1 cellular context compared by ENCODE assay signal in the genomic region with DNA sequence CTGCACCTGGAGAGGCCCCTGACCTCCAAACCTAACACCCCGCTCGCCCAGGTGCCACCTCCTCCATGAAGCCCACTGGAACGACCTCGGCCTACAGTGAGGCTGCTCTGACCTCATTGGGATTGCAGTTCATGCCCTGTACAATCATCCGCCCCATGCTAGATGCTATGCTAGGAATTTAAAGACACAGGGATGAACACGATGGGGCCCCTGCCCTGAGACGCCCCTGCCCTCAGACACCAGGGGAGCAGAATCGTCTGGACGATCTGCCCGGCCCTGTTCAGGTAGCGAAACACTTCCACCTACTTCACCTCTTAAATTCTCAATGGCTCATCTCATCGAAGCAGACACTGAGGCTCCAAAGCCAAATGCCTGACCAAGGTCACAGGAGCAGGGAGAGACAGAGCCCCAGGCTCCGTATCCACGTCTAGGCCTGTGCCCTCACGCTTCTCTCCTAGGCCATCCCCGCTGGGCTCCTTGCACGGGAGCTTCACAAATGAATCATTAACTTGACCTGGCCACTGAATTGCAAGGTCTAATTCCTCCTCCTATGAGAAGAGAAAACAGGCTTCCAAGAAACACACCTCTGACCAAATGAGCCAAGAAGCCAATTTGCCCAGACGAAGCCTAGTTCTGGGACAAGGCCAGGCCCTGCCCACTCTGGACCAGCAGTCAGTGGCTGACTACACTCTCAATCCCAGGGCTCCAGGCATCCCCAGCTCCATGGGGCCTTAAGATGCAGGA.
TF ChIP-seq lines count a peak whose summit lies in the region.

No MANE protein-coding gene starts in this region.

TF ChIP-seq in HepG2, 621 proteins besides CTCF, POLR2A, EP300 and RAD21 (continued from another document and continues in another):
- TF ChIP-seq, protein P1, sequence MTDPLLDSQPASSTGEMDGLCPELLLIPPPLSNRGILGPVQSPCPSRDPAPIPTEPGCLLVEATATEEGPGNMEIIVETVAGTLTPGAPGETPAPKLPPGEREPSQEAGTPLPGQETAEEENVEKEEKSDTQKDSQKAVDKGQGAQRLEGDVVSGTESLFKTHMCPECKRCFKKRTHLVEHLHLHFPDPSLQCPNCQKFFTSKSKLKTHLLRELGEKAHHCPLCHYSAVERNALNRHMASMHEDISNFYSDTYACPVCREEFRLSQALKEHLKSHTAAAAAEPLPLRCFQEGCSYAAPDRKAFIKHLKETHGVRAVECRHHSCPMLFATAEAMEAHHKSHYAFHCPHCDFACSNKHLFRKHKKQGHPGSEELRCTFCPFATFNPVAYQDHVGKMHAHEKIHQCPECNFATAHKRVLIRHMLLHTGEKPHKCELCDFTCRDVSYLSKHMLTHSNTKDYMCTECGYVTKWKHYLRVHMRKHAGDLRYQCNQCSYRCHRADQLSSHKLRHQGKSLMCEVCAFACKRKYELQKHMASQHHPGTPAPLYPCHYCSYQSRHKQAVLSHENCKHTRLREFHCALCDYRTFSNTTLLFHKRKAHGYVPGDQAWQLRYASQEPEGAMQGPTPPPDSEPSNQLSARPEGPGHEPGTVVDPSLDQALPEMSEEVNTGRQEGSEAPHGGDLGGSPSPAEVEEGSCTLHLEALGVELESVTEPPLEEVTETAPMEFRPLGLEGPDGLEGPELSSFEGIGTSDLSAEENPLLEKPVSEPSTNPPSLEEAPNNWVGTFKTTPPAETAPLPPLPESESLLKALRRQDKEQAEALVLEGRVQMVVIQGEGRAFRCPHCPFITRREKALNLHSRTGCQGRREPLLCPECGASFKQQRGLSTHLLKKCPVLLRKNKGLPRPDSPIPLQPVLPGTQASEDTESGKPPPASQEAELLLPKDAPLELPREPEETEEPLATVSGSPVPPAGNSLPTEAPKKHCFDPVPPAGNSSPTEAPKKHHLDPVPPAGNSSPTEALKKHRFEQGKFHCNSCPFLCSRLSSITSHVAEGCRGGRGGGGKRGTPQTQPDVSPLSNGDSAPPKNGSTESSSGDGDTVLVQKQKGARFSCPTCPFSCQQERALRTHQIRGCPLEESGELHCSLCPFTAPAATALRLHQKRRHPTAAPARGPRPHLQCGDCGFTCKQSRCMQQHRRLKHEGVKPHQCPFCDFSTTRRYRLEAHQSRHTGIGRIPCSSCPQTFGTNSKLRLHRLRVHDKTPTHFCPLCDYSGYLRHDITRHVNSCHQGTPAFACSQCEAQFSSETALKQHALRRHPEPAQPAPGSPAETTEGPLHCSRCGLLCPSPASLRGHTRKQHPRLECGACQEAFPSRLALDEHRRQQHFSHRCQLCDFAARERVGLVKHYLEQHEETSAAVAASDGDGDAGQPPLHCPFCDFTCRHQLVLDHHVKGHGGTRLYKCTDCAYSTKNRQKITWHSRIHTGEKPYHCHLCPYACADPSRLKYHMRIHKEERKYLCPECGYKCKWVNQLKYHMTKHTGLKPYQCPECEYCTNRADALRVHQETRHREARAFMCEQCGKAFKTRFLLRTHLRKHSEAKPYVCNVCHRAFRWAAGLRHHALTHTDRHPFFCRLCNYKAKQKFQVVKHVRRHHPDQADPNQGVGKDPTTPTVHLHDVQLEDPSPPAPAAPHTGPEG (CRISPR knock-in tag; IDR thresholded peaks at IDR 0.05): no peak
- TF ChIP-seq ATF2 (CRISPR knock-in tag; IDR thresholded peaks at IDR 0.05): no peak
- no peak for TF ChIP-seq ZNF720 (CRISPR knock-in tag; IDR thresholded peaks at IDR 0.05)
- TF ChIP-seq ZBTB7B (CRISPR knock-in tag; IDR thresholded peaks at IDR 0.05): 0 out of 2 replicates have a peak, but pooled peaks have one; percentile 43
- TF ChIP-seq ZNF562 (CRISPR knock-in tag; IDR thresholded peaks at IDR 0.05; ENCODE audit: borderline replicate concordance): no peak
- TF ChIP-seq ZFAT (CRISPR knock-in tag; conservative IDR thresholded peaks at IDR 0.05): no peak
- peak; percentile 65 for TF ChIP-seq SPEN (CRISPR knock-in tag; IDR thresholded peaks at IDR 0.05; ENCODE audit: low read depth)
- TF ChIP-seq ZBTB42 (CRISPR knock-in tag; IDR thresholded peaks at IDR 0.05): no peak
- TF ChIP-seq, protein P2, sequence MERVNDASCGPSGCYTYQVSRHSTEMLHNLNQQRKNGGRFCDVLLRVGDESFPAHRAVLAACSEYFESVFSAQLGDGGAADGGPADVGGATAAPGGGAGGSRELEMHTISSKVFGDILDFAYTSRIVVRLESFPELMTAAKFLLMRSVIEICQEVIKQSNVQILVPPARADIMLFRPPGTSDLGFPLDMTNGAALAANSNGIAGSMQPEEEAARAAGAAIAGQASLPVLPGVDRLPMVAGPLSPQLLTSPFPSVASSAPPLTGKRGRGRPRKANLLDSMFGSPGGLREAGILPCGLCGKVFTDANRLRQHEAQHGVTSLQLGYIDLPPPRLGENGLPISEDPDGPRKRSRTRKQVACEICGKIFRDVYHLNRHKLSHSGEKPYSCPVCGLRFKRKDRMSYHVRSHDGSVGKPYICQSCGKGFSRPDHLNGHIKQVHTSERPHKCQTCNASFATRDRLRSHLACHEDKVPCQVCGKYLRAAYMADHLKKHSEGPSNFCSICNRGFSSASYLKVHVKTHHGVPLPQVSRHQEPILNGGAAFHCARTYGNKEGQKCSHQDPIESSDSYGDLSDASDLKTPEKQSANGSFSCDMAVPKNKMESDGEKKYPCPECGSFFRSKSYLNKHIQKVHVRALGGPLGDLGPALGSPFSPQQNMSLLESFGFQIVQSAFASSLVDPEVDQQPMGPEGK (CRISPR knock-in tag; IDR thresholded peaks at IDR 0.05): 0 out of 2 replicates have a peak, but pooled peaks have one; percentile 50
- 0 out of 2 replicates have a peak, but pooled peaks have one; percentile 42 for TF ChIP-seq DNMT3B (CRISPR knock-in tag; conservative IDR thresholded peaks at IDR 0.05)
- peak; percentile 53; the same call in 1 of the 2 replicates for TF ChIP-seq GATAD2A (CRISPR knock-in tag; IDR thresholded peaks at IDR 0.05)
- TF ChIP-seq KDM5A (IDR thresholded peaks at IDR 0.05; ENCODE audit: borderline replicate concordance, low read length): no peak
- TF ChIP-seq SAP130 (CRISPR knock-in tag; IDR thresholded peaks at IDR 0.05; ENCODE audit: low read depth): peak; percentile 60
- no peak for TF ChIP-seq ZNF770 (CRISPR knock-in tag; IDR thresholded peaks at IDR 0.05)
- TF ChIP-seq ZNF768 (CRISPR knock-in tag; IDR thresholded peaks at IDR 0.05): no peak
- TF ChIP-seq ZNF101 (CRISPR knock-in tag; IDR thresholded peaks at IDR 0.05; ENCODE audit: borderline replicate concordance, low read depth): no peak
- no peak for TF ChIP-seq ZSCAN31 (CRISPR knock-in tag; IDR thresholded peaks at IDR 0.05; ENCODE audit: low read depth)
- no peak for TF ChIP-seq GZF1 (CRISPR knock-in tag; IDR thresholded peaks at IDR 0.05)
- TF ChIP-seq ZNF816 (CRISPR knock-in tag; IDR thresholded peaks at IDR 0.05; ENCODE audit: borderline replicate concordance): no peak
- TF ChIP-seq ZNF550 (CRISPR knock-in tag; IDR thresholded peaks at IDR 0.05; ENCODE audit: borderline replicate concordance): no peak
- peak; percentile 75 for TF ChIP-seq SALL1 (CRISPR knock-in tag; IDR thresholded peaks at IDR 0.05)
- TF ChIP-seq, protein P3, sequence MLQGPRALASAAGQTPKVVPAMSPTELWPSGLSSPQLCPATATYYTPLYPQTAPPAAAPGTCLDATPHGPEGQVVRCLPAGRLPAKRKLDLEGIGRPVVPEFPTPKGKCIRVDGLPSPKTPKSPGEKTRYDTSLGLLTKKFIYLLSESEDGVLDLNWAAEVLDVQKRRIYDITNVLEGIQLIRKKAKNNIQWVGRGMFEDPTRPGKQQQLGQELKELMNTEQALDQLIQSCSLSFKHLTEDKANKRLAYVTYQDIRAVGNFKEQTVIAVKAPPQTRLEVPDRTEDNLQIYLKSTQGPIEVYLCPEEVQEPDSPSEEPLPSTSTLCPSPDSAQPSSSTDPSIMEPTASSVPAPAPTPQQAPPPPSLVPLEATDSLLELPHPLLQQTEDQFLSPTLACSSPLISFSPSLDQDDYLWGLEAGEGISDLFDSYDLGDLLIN (CRISPR knock-in tag; IDR thresholded peaks at IDR 0.05; ENCODE audit: borderline replicate concordance): no peak
- TF ChIP-seq ZNF34 (CRISPR knock-in tag; IDR thresholded peaks at IDR 0.05; ENCODE audit: borderline replicate concordance): peak; percentile 42; the same call in 1 of the 2 replicates
- TF ChIP-seq GTF2F1 (IDR thresholded peaks at IDR 0.05; ENCODE audit: low read length): no peak
- TF ChIP-seq HNRNPL (IDR thresholded peaks at IDR 0.05; ENCODE audit: low read depth, low read length): 0 out of 2 replicates have a peak, but pooled peaks have one; percentile 34
- TF ChIP-seq GATA4 (IDR thresholded peaks at IDR 0.05; ENCODE audit: borderline replicate concordance, low read depth): 0 out of 2 replicates have a peak, but pooled peaks have one; percentile 18
- no peak for TF ChIP-seq SP1 (IDR thresholded peaks at IDR 0.05)
- TF ChIP-seq SP1 (CRISPR knock-in tag; IDR thresholded peaks at IDR 0.05): no peak
- no peak for TF ChIP-seq ZNF703 (CRISPR knock-in tag; IDR thresholded peaks at IDR 0.05; ENCODE audit: borderline replicate concordance)
- TF ChIP-seq HMG20B (CRISPR knock-in tag; conservative IDR thresholded peaks at IDR 0.05): 0 out of 2 replicates have a peak, but pooled peaks have one; percentile 12
- no peak; the same call in 1 of the 2 replicates for TF ChIP-seq NCOA1 (CRISPR knock-in tag; IDR thresholded peaks at IDR 0.05)
- no peak for TF ChIP-seq NONO (IDR thresholded peaks at IDR 0.05)
- TF ChIP-seq NONO (CRISPR knock-in tag; conservative IDR thresholded peaks at IDR 0.05): 0 out of 2 replicates have a peak, but pooled peaks have one; percentile 19
- no peak for TF ChIP-seq AFF4 (CRISPR knock-in tag; IDR thresholded peaks at IDR 0.05)
- no peak for TF ChIP-seq CREM (IDR thresholded peaks at IDR 0.05)
- TF ChIP-seq CREM (CRISPR knock-in tag; IDR thresholded peaks at IDR 0.05): no peak
- no peak for TF ChIP-seq AGO2 (optimal IDR thresholded peaks at IDR 0.05; ENCODE audit: low read depth, low read length)
- TF ChIP-seq RBAK (CRISPR knock-in tag; IDR thresholded peaks at IDR 0.05): no peak
- no peak for TF ChIP-seq JDP2 (CRISPR knock-in tag; IDR thresholded peaks at IDR 0.05; ENCODE audit: borderline replicate concordance)
